ENCODE assay signal across 9 cellular contexts in genomic region chr10:125148021-125148439, GRCh38. TPM values are rescaled to one million over a fixed set of nuclear protein-coding genes. Genes with fewer than 3 reads are reported as not detected.
DNase-seq lines count a peak whose midpoint lies in the region; ATAC-seq and TF ChIP-seq lines count a peak whose summit lies in the region.
"Had no signal": no experiment of that assay in that cellular context is flagged by ENCODE, and none has a peak within 500 bp of the region (broad histone marks: within the 10 kb centered on the region; RNA-seq: fewer than 3 reads in every experiment).

No MANE protein-coding gene starts in this region.

- H3K36me3 Mint-ChIP-seq in activated T-helper 2 cell treated with anti-CD3 and anti-CD28 coated beads, Interferon-gamma antibody, Interleukin-2, Interleukin-4, amounts not matched to agents 10 μg/mL and 5 μg/mL and 100 μg/mL, durations not matched to agents 14 hours and 24 hours and 36 hours (ENCODE audit: low read depth), result no peaks in the 10 kb centered on the region

- TF ChIP-seq EP300 in gastroesophageal sphincter (IDR thresholded peaks at IDR 0.05), result no peak

- H3K4me1 Mint-ChIP-seq in activated T-helper 2 cell treated with anti-CD3 and anti-CD28 coated beads, Interferon-gamma antibody, Interleukin-2, Interleukin-4, amounts not matched to agents 10 μg/mL and 5 μg/mL and 100 μg/mL, durations not matched to agents 14 hours and 24 hours and 36 hours (ENCODE audit: low read depth), result no peaks in the 10 kb centered on the region

- H2AFZ ChIP-seq in GM23248, result no peak overlapping the region

- no peak overlapping the region for H3K4me3 Mint-ChIP-seq in activated T-helper 2 cell treated with anti-CD3 and anti-CD28 coated beads, Interferon-gamma antibody, Interleukin-2, Interleukin-4, amounts not matched to agents 10 μg/mL and 5 μg/mL and 100 μg/mL, durations not matched to agents 14 hours and 24 hours and 36 hours (ENCODE audit: low read depth)

- 35 to 37% methylated on average over 7 of the region's 7 CpGs for WGBS in GM23248 (ENCODE audit: low coverage in 1 of 2, low lambda C conversion rate in 2 of 2, missing lambda C conversion rate in 2 of 2), 2 experiments
- 24 to 25% methylated on average over 4 to 5 of the region's 7 CpGs for WGBS in gastroesophageal sphincter (ENCODE audit: low coverage in 1 of 2), 2 donors

- H4K20me1 ChIP-seq in GM23248 (ENCODE audit: insufficient read depth), result peaks cover 3% of the 10 kb centered on the region; the same call in 1 of the 2 replicates

- peak overlapping the region; percentile 19; the same call in 1 of the 2 replicates for H3K9ac ChIP-seq in GM23248

- H3K9me3 Mint-ChIP-seq in activated T-helper 2 cell treated with anti-CD3 and anti-CD28 coated beads, Interferon-gamma antibody, Interleukin-2, Interleukin-4, amounts not matched to agents 10 μg/mL and 5 μg/mL and 100 μg/mL, durations not matched to agents 14 hours and 24 hours and 36 hours, result no peaks in the 10 kb centered on the region

- no peaks in the 10 kb centered on the region for H3K27me3 ChIP-seq in GM23248 (replicated peaks; ENCODE audit: insufficient read depth)
- no peaks in the 10 kb centered on the region for H3K27me3 ChIP-seq in Peyer's patch
- H3K27me3 ChIP-seq in gastroesophageal sphincter, result no peaks in the 10 kb centered on the region

- peak; percentile 48 for ATAC-seq in gastroesophageal sphincter
- ATAC-seq in HG02588 (IDR thresholded peaks at IDR 0.05; ENCODE audit: unreplicated experiment), result no peak

- H3K4me3 ChIP-seq in GM23248 (no peak overlapping the region), Peyer's patch (peak overlapping the region in 1 of 4 donors; percentile 2), gastroesophageal sphincter (peak overlapping the region in 1 of 2 donors; percentile 5)

- H3K36me3 ChIP-seq in GM23248 (ENCODE audit: low read depth), result no peaks in the 10 kb centered on the region; the same call in 1 of the 2 replicates
- no peaks in the 10 kb centered on the region for H3K36me3 ChIP-seq in Peyer's patch
- peaks cover 0 to 7% of the 10 kb centered on the region in 2 donors for H3K36me3 ChIP-seq in gastroesophageal sphincter

- H3K4me2 ChIP-seq in GM23248 (ENCODE audit: unreplicated experiment), result peak overlapping the region; percentile 53

- peaks cover 100% of the 10 kb centered on the region for H3K79me2 ChIP-seq in GM23248 (ENCODE audit: insufficient read depth)

- peaks cover 41% of the 10 kb centered on the region for H3K27me3 Mint-ChIP-seq in activated T-helper 2 cell treated with anti-CD3 and anti-CD28 coated beads, Interferon-gamma antibody, Interleukin-2, Interleukin-4, amounts not matched to agents 10 μg/mL and 5 μg/mL and 100 μg/mL, durations not matched to agents 14 hours and 24 hours and 36 hours (ENCODE audit: low read depth)

- peak overlapping the region; percentile 30 for H3K27ac ChIP-seq in GM23248
- peak overlapping the region in 3 of 4 donors; percentile 84 to 99 (median 96) for H3K27ac ChIP-seq in Peyer's patch
- H3K27ac ChIP-seq in gastroesophageal sphincter, result peak overlapping the region; percentile 82 to 99 (median 96)

- H3K9me2 ChIP-seq in GM23248 (ENCODE audit: insufficient read depth), result no peaks in the 10 kb centered on the region

- in situ Hi-C loops in GM23248 (cut with MboI), result no loop called here

- DNase-seq in GM23248, result peak; percentile 49
- DNase-seq in Peyer's patch, result peak in 1 of 3 donors; percentile 45
- DNase-seq in renal cortical epithelial cell (ENCODE audit: low read depth), result peak; percentile 62
- no peak for DNase-seq in activated CD8-positive, alpha-beta memory T cell treated with anti-CD3 and anti-CD28 coated beads, Interleukin-2, amount 50 U/mL, for 48 hours
- DNase-seq in cerebellar nuclear complex (lab: John Stamatoyannopoulos, UW), result no peak
- no peak for DNase-seq in activated T-helper 2 cell treated with anti-CD3 and anti-CD28 coated beads, Interferon-gamma antibody, Interleukin-2, Interleukin-4, amounts not matched to agents 10 μg/mL and 5 μg/mL and 100 μg/mL, durations not matched to agents 14 hours and 24 hours and 36 hours (ENCODE audit: low spot score)
- DNase-seq: NCI-H524 had no signal

- intact Hi-C loops in activated T-helper 2 cell treated with anti-CD3 and anti-CD28 coated beads, Interferon-gamma antibody, Interleukin-2, Interleukin-4, amounts not matched to agents 10 μg/mL and 5 μg/mL and 100 μg/mL, durations not matched to agents 14 hours and 24 hours and 36 hours (cut with micrococcal nuclease), result loop anchor here (10.0 kb wide), 1 partner anchor 93 kb away; no protein-coding TSS in a partner anchor

- H3K27ac Mint-ChIP-seq in activated T-helper 2 cell treated with anti-CD3 and anti-CD28 coated beads, Interferon-gamma antibody, Interleukin-2, Interleukin-4, amounts not matched to agents 10 μg/mL and 5 μg/mL and 100 μg/mL, durations not matched to agents 14 hours and 24 hours and 36 hours, result no peak overlapping the region

- TF ChIP-seq CTCF in Peyer's patch (IDR thresholded peaks at IDR 0.05), result no peak
- TF ChIP-seq CTCF in gastroesophageal sphincter (IDR thresholded peaks at IDR 0.05), result no peak

- peaks cover 7% of the 10 kb centered on the region for H3F3A ChIP-seq in GM23248 (ENCODE audit: insufficient read depth)

- peaks cover 33% of the 10 kb centered on the region for H3K4me1 ChIP-seq in GM23248 (ENCODE audit: insufficient read depth)
- H3K4me1 ChIP-seq in Peyer's patch, result peaks cover 0 to 92% (median 13%) of the 10 kb centered on the region in 4 donors
- peaks cover 40 to 100% (median 79%) of the 10 kb centered on the region in 3 donors for H3K4me1 ChIP-seq in gastroesophageal sphincter

- H3K9me3 ChIP-seq in GM23248 (ENCODE audit: low read depth) (no peaks in the 10 kb centered on the region), Peyer's patch (peaks cover 0 to 4% (median 0%) of the 10 kb centered on the region in 4 donors), gastroesophageal sphincter (no peaks in the 10 kb centered on the region)

- TF ChIP-seq POLR2A in Peyer's patch (IDR thresholded peaks at IDR 0.05), result no peak
- TF ChIP-seq POLR2A in gastroesophageal sphincter (IDR thresholded peaks at IDR 0.05), result no peak

RNA-seq across cellular contexts. Expression of gene CTBP2, which starts 12.3 kb away (rescaled TPM):
- total RNA-seq in GM23248 (2014; rRNA removed; shearing (Covaris generic)), result 59.3 and 65.5 TPM in 2 replicates
- 52.0 and 54.5 TPM in 2 replicates for polyA plus RNA-seq in GM23248 (2016; fragmentation: Nextera tagmentation; extraction: Ambion mirVana)
- total RNA-seq in Peyer's patch, result 10 to 100 TPM; 53.6 to 83.8 (median 64.7) TPM
- total RNA-seq in gastroesophageal sphincter, result 100 to 1,000 TPM in 1 of 4 donors, 10 to 100 TPM in 3; 74.8 to 103 (median 79.2) TPM
- total RNA-seq in renal cortical epithelial cell, result 89.4 and 109 TPM in 2 replicates
- 0.41 and 0.48 TPM in 2 replicates for total RNA-seq in activated T-helper 2 cell treated with anti-CD3 and anti-CD28 coated beads, Interferon-gamma antibody, Interleukin-2, Interleukin-4, amounts not matched to agents 10 μg/mL and 5 μg/mL and 100 μg/mL, durations not matched to agents 14 hours and 24 hours and 36 hours

Comparison
In these comparisons a context has a peak if more than half of its experiments do, and no peak if none do; other contexts are left out.
1. DNase-seq: peak in GM23248 (single experiment) and renal cortical epithelial cell (single experiment); none in activated CD8-positive, alpha-beta memory T cell treated with anti-CD3 and anti-CD28 coated beads, Interleukin-2, amount 50 U/mL, for 48 hours (single experiment), cerebellar nuclear complex (0 of 2) and activated T-helper 2 cell treated with anti-CD3 and anti-CD28 coated beads, Interferon-gamma antibody, Interleukin-2, Interleukin-4, amounts not matched to agents 10 μg/mL and 5 μg/mL and 100 μg/mL, durations not matched to agents 14 hours and 24 hours and 36 hours (single experiment).
2. H3K27ac ChIP-seq: peak in every context shown above with its lines; median percentile 96 in gastroesophageal sphincter; 96 in Peyer's patch; 30 in GM23248.
3. RNA of gene CTBP2, which starts 12.3 kb away (total RNA-seq): 89.4 to 109 TPM in renal cortical epithelial cell, 74.8 to 103 TPM in gastroesophageal sphincter, 53.6 to 83.8 TPM in Peyer's patch and 59.3 to 65.5 TPM in GM23248; 0.41 to 0.48 TPM in activated T-helper 2 cell treated with anti-CD3 and anti-CD28 coated beads, Interferon-gamma antibody, Interleukin-2, Interleukin-4, amounts not matched to agents 10 μg/mL and 5 μg/mL and 100 μg/mL, durations not matched to agents 14 hours and 24 hours and 36 hours; every median in the first group is over 10 times any median in the second.